Comparison of ENCODE assay signal across 12 cellular contexts in the genomic region with DNA sequence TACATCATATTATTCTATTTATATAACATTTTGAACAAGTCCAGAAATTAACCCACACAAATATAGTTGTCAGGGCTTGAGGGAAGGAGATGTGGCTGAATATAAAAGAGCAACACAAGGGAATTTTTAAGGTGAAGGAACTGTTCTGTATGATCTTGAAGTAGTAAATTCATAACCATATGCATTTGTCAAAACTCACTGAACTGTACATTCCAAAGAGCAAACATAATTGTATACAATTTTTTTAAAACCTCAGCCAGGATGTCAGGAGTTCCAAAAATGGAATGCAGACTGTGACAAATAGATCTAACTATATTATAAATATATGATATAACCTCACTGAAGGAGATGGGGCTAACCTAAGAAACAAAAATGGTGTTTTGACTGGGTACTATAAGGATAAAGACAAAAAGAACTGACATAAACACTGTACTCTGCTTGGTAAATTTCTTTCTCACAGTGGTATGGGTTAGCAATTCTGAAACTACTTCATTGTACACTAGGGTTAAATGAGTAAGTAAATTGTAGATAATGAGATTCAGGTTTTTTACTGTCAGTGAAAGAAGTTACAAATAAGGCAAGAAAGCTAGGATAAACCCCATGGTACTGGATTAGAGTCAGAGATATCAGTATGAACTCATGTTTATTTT. TPM values are rescaled to one million over a fixed set of nuclear protein-coding genes. Genes with fewer than 3 reads are reported as not detected.
DNase-seq lines count a peak whose midpoint lies in the region; ATAC-seq and TF ChIP-seq lines count a peak whose summit lies in the region.
"Had no signal": no experiment of that assay in that cellular context is flagged by ENCODE, and none has a peak within 500 bp of the region (broad histone marks: within the 10 kb centered on the region; RNA-seq: fewer than 3 reads in every experiment).

No MANE protein-coding gene starts in this region.

- no peak for TF ChIP-seq CTCF in choroid plexus epithelial cell (conservative IDR thresholded peaks at IDR 0.05; ENCODE audit: low read depth, low read length)
- no peak for TF ChIP-seq CTCF in endodermal cell (conservative IDR thresholded peaks at IDR 0.05)

- peaks cover 9% of the 10 kb centered on the region for H3K36me3 Mint-ChIP-seq in endodermal cell (ENCODE audit: low read depth)

- no peaks in the 10 kb centered on the region for H3K9me3 ChIP-seq in endodermal cell (ENCODE audit: control insufficient read depth, low read length)
- H3K9me3 ChIP-seq: gastroesophageal sphincter had no signal

- H3K9me3 Mint-ChIP-seq in endodermal cell, result no peaks in the 10 kb centered on the region
- H3K9me3 Mint-ChIP-seq: IgD-negative memory B cell had no signal

- H3K36me3 ChIP-seq in endodermal cell (ENCODE audit: control insufficient read depth, insufficient read depth, low read length), result peaks cover 13% of the 10 kb centered on the region

- H3K4me3 Mint-ChIP-seq in endodermal cell, result no peak overlapping the region
- H3K4me3 Mint-ChIP-seq: IgD-negative memory B cell had no signal

- H3K4me1 ChIP-seq in endodermal cell (ENCODE audit: control insufficient read depth, insufficient read depth, low read length), result no peaks in the 10 kb centered on the region

- DNase-seq in choroid plexus epithelial cell (ENCODE audit: low read depth) (peak; percentile 67), NCI-H226 (no peak), Ammon's horn (ENCODE audit: low spot score) (no peak), endodermal cell (no peak)
- no peak for DNase-seq in effector CD8-positive, alpha-beta T cell (lab: John Stamatoyannopoulos, UW)
- DNase-seq: mammary epithelial cell, NCI-H510A treated with DMSO at 0.1 percent for 48 hours had no signal

- H3K9ac ChIP-seq in endodermal cell (ENCODE audit: extremely low read depth, low read length, poor library complexity, severe bottlenecking), result no peak overlapping the region

- H3K27me3 Mint-ChIP-seq in endodermal cell (ENCODE audit: insufficient read depth), result no peaks in the 10 kb centered on the region
- H3K27me3 Mint-ChIP-seq: IgD-negative memory B cell had no signal

- H3K4me1 Mint-ChIP-seq in endodermal cell, result no peaks in the 10 kb centered on the region

- H3K27ac Mint-ChIP-seq in endodermal cell, result no peak overlapping the region

- H3K27me3 ChIP-seq in endodermal cell (ENCODE audit: control insufficient read depth, insufficient read depth, low read length, poor library complexity, severe bottlenecking), result no peaks in the 10 kb centered on the region
- H3K27me3 ChIP-seq: gastroesophageal sphincter had no signal

- H3K4me3 ChIP-seq in choroid plexus epithelial cell (ENCODE audit: low read depth, low read length), result no peak overlapping the region
- H3K4me3 ChIP-seq in endodermal cell (ENCODE audit: low read length), result no peak overlapping the region
- H3K4me3 ChIP-seq: gastroesophageal sphincter had no signal

- H3K27ac ChIP-seq in endodermal cell (ENCODE audit: low read depth, low read length), result no peak overlapping the region
- H3K27ac ChIP-seq: gastroesophageal sphincter had no signal

- ATAC-seq in GM18861 (IDR thresholded peaks at IDR 0.05; ENCODE audit: unreplicated experiment) (peak; percentile 98), GM21367 (IDR thresholded peaks at IDR 0.05; ENCODE audit: unreplicated experiment) (peak; percentile 92), HG03066 (IDR thresholded peaks at IDR 0.05; ENCODE audit: low read depth, unreplicated experiment) (peak; percentile 95)
- ATAC-seq: gastroesophageal sphincter had no signal

RNA-seq across cellular contexts. Expression of a gene that starts 14.4 kb away (rescaled TPM):
- total RNA-seq in endodermal cell, result 10 to 100 TPM; 47.8 to 53.0 TPM
- polyA plus RNA-seq in endodermal cell (2013, experiment 1 of 2), result 29.1 TPM
- polyA plus RNA-seq in endodermal cell (2013, experiment 2 of 2), result 31.2 TPM
